21 cellular contexts compared by ENCODE assay signal in the genomic region with DNA sequence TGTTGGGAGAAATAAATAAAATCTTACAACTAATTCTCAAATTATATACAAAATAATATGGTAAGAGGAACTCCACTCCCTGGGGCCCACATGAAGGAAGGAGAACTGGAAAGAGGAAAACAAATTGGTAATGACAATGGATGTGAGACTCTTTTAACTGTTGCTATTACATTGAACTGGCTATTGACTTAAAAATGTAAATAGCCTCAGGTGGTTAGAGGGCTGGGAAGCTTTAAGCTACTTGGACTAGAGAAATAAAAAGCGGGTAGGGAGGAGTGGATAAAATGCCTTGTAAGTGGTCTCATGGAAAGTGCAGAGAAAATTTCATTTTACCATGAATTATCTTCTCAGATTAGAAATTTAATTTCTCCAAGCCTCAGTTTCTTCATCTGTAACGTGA.
"Had no signal": no experiment of that assay in that cellular context is flagged by ENCODE, and none has a peak within 500 bp of the region (broad histone marks: within the 10 kb centered on the region; RNA-seq: fewer than 3 reads in every experiment).

No MANE protein-coding gene starts in this region.

- ATAC-seq: effector memory CD8-positive, alpha-beta T cell; left cardiac atrium; left lung; natural killer cell; psoas muscle; right cardiac atrium; stimulated activated memory B cell treated with anti-CD40 and anti-IgM and Interleukin-4, amounts not matched to agents 10 μg/mL and 1 μg/mL and 100 μg/mL, for 72 hours; stimulated activated naive CD8-positive, alpha-beta T cell treated with anti-CD3 and anti-CD28 coated beads, Interleukin-15, Interleukin-2, amounts not matched to agents 100 U/mL and 50 U/mL, for 24 hours had no signal

- DNase-seq: dermis blood vessel endothelial cell; effector memory CD8-positive, alpha-beta T cell; erythroblast; esophagus squamous epithelium; foreskin melanocyte; glutamatergic neuron; hypothalamus; left cardiac atrium; left lung; mammary epithelial cell; natural killer cell; occipital lobe; ovary; posterior cingulate gyrus; psoas muscle; right cardiac atrium; spleen; stimulated activated CD4-positive, alpha-beta T cell treated with anti-CD3 and anti-CD28 coated beads, Interleukin-4, amount 100 ng/mL, for 4 hours; stimulated activated naive CD8-positive, alpha-beta T cell treated with anti-CD3 and anti-CD28 coated beads, Interleukin-15, Interleukin-2, amounts not matched to agents 100 U/mL and 50 U/mL, for 24 hours; upper lobe of left lung had no signal
